1 cellular context compared by ENCODE assay signal in genomic region chr17:50708050-50709000, GRCh38.
TF ChIP-seq lines count a peak whose summit lies in the region.

No MANE protein-coding gene starts in this region.

TF ChIP-seq in endothelial cell of umbilical vein, 7 proteins besides CTCF, POLR2A, EP300 and RAD21:
- TF ChIP-seq MAX (IDR thresholded peaks at IDR 0.05; ENCODE audit: insufficient read depth, insufficient read length), result no peak
- no peak for TF ChIP-seq EZH2 (IDR thresholded peaks at IDR 0.05; ENCODE audit: borderline replicate concordance, low read depth, low read length, severe bottlenecking)
- TF ChIP-seq MYC (IDR thresholded peaks at IDR 0.05; ENCODE audit: low read depth, low read length), result no peak
- no peak for TF ChIP-seq GATA2 (IDR thresholded peaks at IDR 0.05; ENCODE audit: insufficient read depth, insufficient read length, low read depth, low read length)
- TF ChIP-seq POLR2AphosphoS5 (IDR thresholded peaks at IDR 0.05; ENCODE audit: insufficient read depth, low read depth, low read length), result no peak
- no peak for TF ChIP-seq JUN (IDR thresholded peaks at IDR 0.05; ENCODE audit: borderline replicate concordance, insufficient read depth, insufficient read length, low read depth)
- TF ChIP-seq FOS (IDR thresholded peaks at IDR 0.05; ENCODE audit: borderline replicate concordance, insufficient read depth, low read length), result no peak
